ENCODE assay signal across 17 cellular contexts in the genomic region with DNA sequence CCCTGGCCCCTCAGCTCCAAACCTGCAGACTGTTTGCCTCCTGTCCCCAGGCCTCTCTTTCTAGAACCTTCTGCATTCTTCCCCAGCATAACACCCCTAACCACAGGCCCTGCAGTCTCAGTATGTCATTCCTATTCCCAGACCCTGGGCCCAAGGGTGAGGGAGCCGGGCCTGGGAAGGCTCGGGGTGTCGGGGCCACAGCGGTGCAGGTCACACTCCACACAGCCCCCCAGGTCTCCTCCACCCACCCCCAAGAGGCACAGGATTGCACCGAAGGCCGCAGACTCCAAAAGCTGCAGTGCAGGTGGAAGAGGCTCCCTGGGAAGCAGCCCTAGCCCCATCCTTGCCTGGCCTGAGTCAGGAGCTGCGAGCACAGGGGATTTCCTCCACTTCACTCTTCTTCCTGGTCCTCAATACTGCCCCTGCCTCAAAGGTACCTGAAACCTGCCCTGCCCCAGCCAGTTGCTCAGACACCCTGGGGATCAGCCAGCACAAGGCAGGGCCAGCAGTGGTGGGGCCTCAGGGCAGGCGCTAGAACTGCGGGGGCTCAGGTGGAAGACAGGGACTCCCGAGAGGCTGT. TPM values are rescaled to one million over a fixed set of nuclear protein-coding genes. Genes with fewer than 3 reads are reported as not detected.
DNase-seq lines count a peak whose midpoint lies in the region; ATAC-seq, FAIRE-seq and TF ChIP-seq lines count a peak whose summit lies in the region.
"Had no signal": no experiment of that assay in that cellular context is flagged by ENCODE, and none has a peak within 500 bp of the region (broad histone marks: within the 10 kb centered on the region; RNA-seq: fewer than 3 reads in every experiment).

No MANE protein-coding gene starts in this region.

- H3K4me3 ChIP-seq in K562 (peak overlapping the region; percentile 25; the same call in 1 of the 2 replicates), mucosa of descending colon (no peak overlapping the region)
- H3K4me3 ChIP-seq: upper lobe of left lung had no signal

- TF ChIP-seq EP300 in K562 (IDR thresholded peaks at IDR 0.05; ENCODE audit: low read length): no peak

- H3K9me1 ChIP-seq in K562 (ENCODE audit: control insufficient read depth, insufficient read depth, low read length): no peaks in the 10 kb centered on the region

- peak overlapping the region; percentile 65 for H3K4me2 ChIP-seq in K562 (ENCODE audit: insufficient read depth, low read length)

- BruUV-seq in K562 (replicated peaks; lab: Mats Ljungman, UMichigan): no TSS peak

- peak overlapping the region; percentile 76 for H3K27ac ChIP-seq in K562 (ENCODE audit: extremely low read depth, low read depth, low read length)
- H3K27ac ChIP-seq: neutrophil had no signal

- no peaks in the 10 kb centered on the region for H4K20me1 ChIP-seq in K562 (replicated peaks; ENCODE audit: control insufficient read depth, insufficient read depth, low read length)

- CTCF ChIA-PET in K562 (lab: Yijun Ruan, JAX; ENCODE audit: low intra/inter-chr PET ratio): no interaction called here

- no peak for TF ChIP-seq RAD21 in K562 (CRISPR knock-in tag; conservative IDR thresholded peaks at IDR 0.05 in 1 of 2, IDR thresholded peaks at IDR 0.05 in 1 of 2)

- DNase-seq in left ventricle myocardium superior: peak; percentile 9
- no peak for DNase-seq in Right ventricle myocardium inferior (ENCODE audit: missing footprints)
- no peak for DNase-seq in K562 (ENCODE audit: extremely low read depth in 1 of 4, low spot score in 3 of 4)
- DNase-seq in mucosa of descending colon: peak in 1 of 3 donors; percentile 49
- DNase-seq in G401 (ENCODE audit: low spot score): no peak
- DNase-seq in NCI-H526 treated with DMSO at 0.1 percent for 48 hours (lab: John Stamatoyannopoulos, UW): no peak
- DNase-seq in kidney glomerular epithelial cell (lab: John Stamatoyannopoulos, UW): no peak
- DNase-seq: activated CD4-positive, alpha-beta T cell treated with anti-CD3 and anti-CD28 coated beads, Interleukin-2, amount 50 U/mL, for 4 hours; amniotic stem cell; EL; endodermal cell; IMR-90; left cardiac atrium; NCI-H187 treated with DMSO at 0.1 percent for 48 hours; Right ventricle myocardium superior had no signal

- FAIRE-seq in K562 (lab: Jason Lieb, UNC): no peak

- no peaks in the 10 kb centered on the region for H3K9me3 ChIP-seq in K562 (replicated peaks; ENCODE audit: control insufficient read depth, insufficient read depth, low read depth, low read length)
- H3K9me3 ChIP-seq in mucosa of descending colon: no peaks in the 10 kb centered on the region
- H3K9me3 ChIP-seq: neutrophil, upper lobe of left lung had no signal

- WGBS in K562 (ENCODE audit: insufficient coverage, low coverage, missing lambda C conversion rate): 83% methylated on average over 9 of the region's 10 CpGs

- peaks cover 10% of the 10 kb centered on the region; the same call in 2 of the 3 replicates for H3K36me3 ChIP-seq in K562 (ENCODE audit: control insufficient read depth, insufficient read depth, low read length)
- no peaks in the 10 kb centered on the region for H3K36me3 ChIP-seq in mucosa of descending colon (ENCODE audit: low read depth)

- no peak overlapping the region for H2AFZ ChIP-seq in K562 (ENCODE audit: low read depth, low read length)

- H3K9ac ChIP-seq in K562 (ENCODE audit: insufficient read depth in 1 of 2, low read depth in 2 of 2, low read length in 2 of 2): peak overlapping the region; percentile 66 to 73

- no peak for ATAC-seq in left ventricle myocardium superior
- ATAC-seq in Right ventricle myocardium inferior: no peak
- peak; percentile 3; the same call in 2 of the 3 replicates for ATAC-seq in K562
- peak; percentile 27 for ATAC-seq in mucosa of descending colon

- TF ChIP-seq POLR2A in K562 (conservative IDR thresholded peaks at IDR 0.05): no peak

- H3K4me1 ChIP-seq in K562 (replicated peaks in 1 of 2; ENCODE audit: control insufficient read depth in 2 of 2, insufficient read depth in 2 of 2, low read length in 2 of 2): peaks cover 14 to 58% of the 10 kb centered on the region in 2 experiments
- peaks cover 11% of the 10 kb centered on the region for H3K4me1 ChIP-seq in mucosa of descending colon (ENCODE audit: low read depth)

- in situ Hi-C loops in K562 (cut with MboI) (loop anchor here (25.0 kb wide), 1 partner anchor 635 kb away; a partner anchor contains a TSS), G401 (cut with HindIII; ENCODE audit: low sequenced_read_pairs) (no loop called here)

- POLR2A ChIA-PET in K562 (lab: Yijun Ruan, JAX): interaction anchor here (1.0 to 2.1 kb wide), 4 partner anchors 14 to 36 kb away, joined by 3 to 10 read pairs (median 5); no protein-coding TSS in a partner anchor

- H3K79me2 ChIP-seq in K562 (ENCODE audit: control insufficient read depth, insufficient read depth, low read length): no peaks in the 10 kb centered on the region; the same call in 2 of the 3 replicates

- H3K27me3 ChIP-seq in K562 (ENCODE audit: control insufficient read depth in 2 of 2, insufficient read depth in 2 of 2, low read length in 2 of 2): no peaks in the 10 kb centered on the region
- H3K27me3 ChIP-seq: neutrophil, upper lobe of left lung had no signal

- intact Hi-C loops in left ventricle myocardium superior (cut with micrococcal nuclease) (no loop called here), Right ventricle myocardium inferior (cut with DNase I) (no loop called here), K562 (cut with micrococcal nuclease) (no loop called here), mucosa of descending colon (cut with DNase I, micrococcal nuclease) (no loop called here)

- TF ChIP-seq CTCF in K562 (IDR thresholded peaks at IDR 0.05 in 2 of 3, conservative IDR thresholded peaks at IDR 0.05 in 1 of 3; ENCODE audit: insufficient read depth in 2 of 3, low read depth in 1 of 3, low read length in 3 of 3) (no peak), mucosa of descending colon (IDR thresholded peaks at IDR 0.05) (no peak)

TF ChIP-seq in K562, 482 proteins besides CTCF, POLR2A, EP300 and RAD21 (continues in another document):
- TF ChIP-seq, protein P1, sequence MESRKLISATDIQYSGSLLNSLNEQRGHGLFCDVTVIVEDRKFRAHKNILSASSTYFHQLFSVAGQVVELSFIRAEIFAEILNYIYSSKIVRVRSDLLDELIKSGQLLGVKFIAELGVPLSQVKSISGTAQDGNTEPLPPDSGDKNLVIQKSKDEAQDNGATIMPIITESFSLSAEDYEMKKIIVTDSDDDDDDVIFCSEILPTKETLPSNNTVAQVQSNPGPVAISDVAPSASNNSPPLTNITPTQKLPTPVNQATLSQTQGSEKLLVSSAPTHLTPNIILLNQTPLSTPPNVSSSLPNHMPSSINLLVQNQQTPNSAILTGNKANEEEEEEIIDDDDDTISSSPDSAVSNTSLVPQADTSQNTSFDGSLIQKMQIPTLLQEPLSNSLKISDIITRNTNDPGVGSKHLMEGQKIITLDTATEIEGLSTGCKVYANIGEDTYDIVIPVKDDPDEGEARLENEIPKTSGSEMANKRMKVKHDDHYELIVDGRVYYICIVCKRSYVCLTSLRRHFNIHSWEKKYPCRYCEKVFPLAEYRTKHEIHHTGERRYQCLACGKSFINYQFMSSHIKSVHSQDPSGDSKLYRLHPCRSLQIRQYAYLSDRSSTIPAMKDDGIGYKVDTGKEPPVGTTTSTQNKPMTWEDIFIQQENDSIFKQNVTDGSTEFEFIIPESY (CRISPR knock-in tag; IDR thresholded peaks at IDR 0.05): 0 out of 2 replicates have a peak, but pooled peaks have one; percentile 5
- TF ChIP-seq, protein P2, sequence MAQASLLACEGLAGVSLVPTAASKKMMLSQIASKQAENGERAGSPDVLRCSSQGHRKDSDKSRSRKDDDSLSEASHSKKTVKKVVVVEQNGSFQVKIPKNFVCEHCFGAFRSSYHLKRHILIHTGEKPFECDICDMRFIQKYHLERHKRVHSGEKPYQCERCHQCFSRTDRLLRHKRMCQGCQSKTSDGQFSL (CRISPR knock-in tag; IDR thresholded peaks at IDR 0.05): peak; percentile 21; the same call in 1 of the 2 replicates
- TF ChIP-seq, protein P2 (tag; IDR thresholded peaks at IDR 0.05): no peak
- TF ChIP-seq ARID1B (IDR thresholded peaks at IDR 0.05) (no peak), FIP1L1 (IDR thresholded peaks at IDR 0.05; ENCODE audit: low read depth, low read length, poor library complexity, severe bottlenecking) (no peak), SPI1 (IDR thresholded peaks at IDR 0.05; ENCODE audit: borderline replicate concordance, low read depth, low read length) (no peak)

RNA-seq across cellular contexts. Expression of a gene that starts 31.1 kb away (rescaled TPM):
- total RNA-seq in left ventricle myocardium superior: 28.9 TPM
- 31.7 TPM for total RNA-seq in Right ventricle myocardium inferior
- 20.1 and 59.7 TPM in 2 replicates for total RNA-seq in K562 (2011; cell fraction: chromatin; rRNA removed; ENCODE audit: low replicate concordance)
- total RNA-seq in K562 (2011; cell fraction: nucleolus; rRNA removed): 29.2 and 29.7 TPM in 2 replicates
- 20.2 and 23.4 TPM in 2 replicates for total RNA-seq in K562 (2011; cell fraction: nucleoplasm; rRNA removed)
- 10.9 and 15.3 TPM in 2 replicates for total RNA-seq in K562 (2014; rRNA removed)
- 2.3 and 2.4 TPM in 2 replicates for total RNA-seq in K562 (2014; rRNA removed; fragmentation: Illumina TruSeq; extraction: Trizol)
- 8.2 TPM in 2 replicates for total RNA-seq in K562 (2015; rRNA removed; fragmentation: Illumina TruSeq; extraction: Trizol)
- total RNA-seq in K562 (2021): 22.8 and 33.8 TPM in 2 replicates
- 5.3 and 6.4 TPM in 2 replicates for polyA plus RNA-seq in K562 (2011; rRNA removed)
- polyA plus RNA-seq in K562 (2011; cell fraction: cytosol; rRNA removed): 5.6 and 14.8 TPM in 2 replicates
- 34.5 and 55.3 TPM in 2 replicates for polyA plus RNA-seq in K562 (2011; cell fraction: nucleus; rRNA removed)
- polyA plus RNA-seq in K562 (2012): 13.8 and 19.9 TPM in 2 replicates
- polyA plus RNA-seq in K562 (2014; fragmentation: Illumina TruSeq; extraction: Trizol): 6.5 and 13.2 TPM in 2 replicates
- polyA plus RNA-seq in K562 (2014; fragmentation: Nextera tagmentation; extraction: Ambion mirVana): under 1 TPM; 0.03 to 0.14 TPM
- polyA plus RNA-seq in K562 (2014; rRNA removed): 17.6 and 18.8 TPM in 2 replicates
- polyA minus RNA-seq in K562 (2011; rRNA and poly(A)+ RNA removed): 2.9 and 5.0 TPM in 2 replicates
- polyA minus RNA-seq in K562 (2011; cell fraction: cytosol; rRNA and poly(A)+ RNA removed): 10.4 and 17.2 TPM in 2 replicates
- polyA minus RNA-seq in K562 (2011; cell fraction: nucleus; rRNA and poly(A)+ RNA removed): 9.0 and 9.8 TPM in 2 replicates
- 10 to 100 TPM; 16.8 to 61.1 (median 28.0) TPM for total RNA-seq in mucosa of descending colon
- 45.2 and 51.8 TPM in 2 replicates for total RNA-seq in G401 (2014; rRNA removed; shearing (Covaris generic))

Comparison
In these comparisons a context has a peak if more than half of its experiments do, and no peak if none do; other contexts are left out.
1. ATAC-seq: peak in K562 (single experiment) and mucosa of descending colon (single experiment); none in left ventricle myocardium superior (single experiment) and Right ventricle myocardium inferior (single experiment).